ENCODE assay signal across 20 cellular contexts in the genomic region with DNA sequence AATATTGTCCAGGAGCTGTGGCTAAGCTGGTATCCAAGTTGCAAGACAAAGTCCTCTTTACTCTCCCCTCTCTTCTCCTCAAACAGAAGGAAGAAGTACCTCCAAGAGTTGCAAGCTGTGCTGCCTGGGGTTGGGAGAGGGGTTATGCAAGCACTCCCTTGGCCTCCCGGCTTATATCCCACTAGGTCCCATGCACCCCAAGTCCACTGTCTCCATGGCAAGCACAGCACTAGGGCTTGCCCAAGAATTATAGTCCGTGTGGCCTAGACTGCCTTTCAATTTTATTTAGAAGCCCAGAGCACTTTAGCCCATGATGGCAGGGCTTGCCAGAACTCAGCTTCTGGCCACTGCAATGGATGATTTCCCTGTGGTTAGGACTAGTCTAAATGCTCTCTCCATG. TPM values are rescaled to one million over a fixed set of nuclear protein-coding genes. Genes with fewer than 3 reads are reported as not detected.
"Had no signal": no experiment of that assay in that cellular context is flagged by ENCODE, and none has a peak within 500 bp of the region (broad histone marks: within the 10 kb centered on the region; RNA-seq: fewer than 3 reads in every experiment).

No MANE protein-coding gene starts in this region.

- H3K4me1 ChIP-seq: SJCRH30 had no signal

- H3K36me3 ChIP-seq: SJCRH30 had no signal

- ATAC-seq: SK-N-SH treated with all-trans-retinoic acid at 6 μM for 48 hours had no signal

- DNase-seq: KBM-7, NCI-H1092 treated with DMSO at 0.1 percent for 48 hours, NCI-H1436, NCI-H187, NCI-H2029 treated with DMSO at 0.1 percent for 48 hours, NCI-H2171 treated with DMSO at 0.1 percent for 48 hours, NCI-H345, NCI-H446 treated with DMSO at 0.1 percent for 48 hours, NCI-H510A treated with DMSO at 0.1 percent for 48 hours, NCI-H526 treated with DMSO at 0.1 percent for 48 hours, NCI-H748 treated with DMSO at 0.1 percent for 48 hours, RPMI8226, SHP77, SJCRH30 had no signal

- H3K27me3 ChIP-seq: SJCRH30 had no signal

- H3K9me3 ChIP-seq: SJCRH30 had no signal

- FAIRE-seq: HTR-8/SVneo, RCC 7860 had no signal

- H3K4me3 ChIP-seq: SJCRH30 had no signal

- H3K27ac ChIP-seq: HL-60, SJCRH30 had no signal

RNA-seq across cellular contexts. Expression of a gene that starts 40.4 kb away (rescaled TPM):
- total RNA-seq: LHCN-M2, MCF 10A, SJCRH30 had no signal
